In genomic region chr1:76288758-76289483, GRCh38 we compare ENCODE assay signal across 16 cellular contexts.
DNase-seq lines count a peak whose midpoint lies in the region; ATAC-seq and TF ChIP-seq lines count a peak whose summit lies in the region.
"Had no signal": no experiment of that assay in that cellular context is flagged by ENCODE, and none has a peak within 500 bp of the region (broad histone marks: within the 10 kb centered on the region; RNA-seq: fewer than 3 reads in every experiment).

No MANE protein-coding gene starts in this region.

- H3K4me3 ChIP-seq in CD8-positive, alpha-beta T cell (ENCODE audit: low read depth, low read length): no peak overlapping the region
- H3K4me3 ChIP-seq: HAP-1, Peyer's patch had no signal

- no peaks in the 10 kb centered on the region for H3K9me3 ChIP-seq in CD8-positive, alpha-beta T cell (ENCODE audit: low read length)
- H3K9me3 ChIP-seq: HAP-1, Peyer's patch had no signal

- no peaks in the 10 kb centered on the region for H3K27me3 Mint-ChIP-seq in activated CD8-positive, alpha-beta T cell treated with anti-CD3 and anti-CD28 coated beads for 36 hours
- no peaks in the 10 kb centered on the region for H3K27me3 Mint-ChIP-seq in activated CD8-positive, alpha-beta T cell treated with anti-CD3 and anti-CD28 coated beads, Interleukin-2, amount 10 ng/mL, durations not matched to agents 7 days and 5 days (ENCODE audit: low read depth)
- no peaks in the 10 kb centered on the region for H3K27me3 Mint-ChIP-seq in CD8-positive, alpha-beta T cell (ENCODE audit: low read depth)
- no peaks in the 10 kb centered on the region for H3K27me3 Mint-ChIP-seq in T-helper 2 cell treated with Interferon-gamma antibody and Interleukin-4, amounts not matched to agents 5 μg/mL and 100 μg/mL, for 36 hours (ENCODE audit: low read depth)
- no peaks in the 10 kb centered on the region for H3K27me3 Mint-ChIP-seq in mesothelial cell of epicardium (ENCODE audit: low read depth)

- peaks cover 55% of the 10 kb centered on the region for H3K4me1 Mint-ChIP-seq in activated CD8-positive, alpha-beta T cell treated with anti-CD3 and anti-CD28 coated beads for 36 hours (ENCODE audit: low read depth)
- H3K4me1 Mint-ChIP-seq in activated CD8-positive, alpha-beta T cell treated with anti-CD3 and anti-CD28 coated beads, Interleukin-2, amount 10 ng/mL, durations not matched to agents 7 days and 5 days (ENCODE audit: low read depth): peaks cover 50% of the 10 kb centered on the region
- peaks cover 59% of the 10 kb centered on the region for H3K4me1 Mint-ChIP-seq in CD8-positive, alpha-beta T cell (ENCODE audit: low read depth)
- H3K4me1 Mint-ChIP-seq in T-helper 2 cell treated with Interferon-gamma antibody and Interleukin-4, amounts not matched to agents 5 μg/mL and 100 μg/mL, for 36 hours (ENCODE audit: low read depth): peaks cover 71% of the 10 kb centered on the region
- H3K4me1 Mint-ChIP-seq in mesothelial cell of epicardium: peaks cover 25% of the 10 kb centered on the region

- H3K27me3 ChIP-seq in CD8-positive, alpha-beta T cell (ENCODE audit: insufficient read depth, low read length): no peaks in the 10 kb centered on the region
- H3K27me3 ChIP-seq: Peyer's patch had no signal

- H3K36me3 Mint-ChIP-seq in activated CD8-positive, alpha-beta T cell treated with anti-CD3 and anti-CD28 coated beads for 36 hours (ENCODE audit: low read depth): no peaks in the 10 kb centered on the region
- H3K36me3 Mint-ChIP-seq in activated CD8-positive, alpha-beta T cell treated with anti-CD3 and anti-CD28 coated beads, Interleukin-2, amount 10 ng/mL, durations not matched to agents 7 days and 5 days (ENCODE audit: low read depth): no peaks in the 10 kb centered on the region
- H3K36me3 Mint-ChIP-seq in CD8-positive, alpha-beta T cell: no peaks in the 10 kb centered on the region
- H3K36me3 Mint-ChIP-seq in T-helper 2 cell treated with Interferon-gamma antibody and Interleukin-4, amounts not matched to agents 5 μg/mL and 100 μg/mL, for 36 hours (ENCODE audit: low read depth): no peaks in the 10 kb centered on the region
- no peaks in the 10 kb centered on the region for H3K36me3 Mint-ChIP-seq in mesothelial cell of epicardium
- H3K36me3 Mint-ChIP-seq: CD14-positive monocyte had no signal

- no peak for DNase-seq in activated CD8-positive, alpha-beta T cell treated with anti-CD3 and anti-CD28 coated beads for 36 hours
- DNase-seq in activated CD8-positive, alpha-beta T cell treated with anti-CD3 and anti-CD28 coated beads, Interleukin-2, amount 10 ng/mL, durations not matched to agents 7 days and 5 days: no peak
- DNase-seq in CD8-positive, alpha-beta T cell: no peak
- DNase-seq in T-helper 2 cell treated with Interferon-gamma antibody and Interleukin-4, amounts not matched to agents 5 μg/mL and 100 μg/mL, for 36 hours (ENCODE audit: low spot score): no peak
- DNase-seq in mesothelial cell of epicardium (ENCODE audit: low spot score in 2 of 2, unreplicated experiment in 2 of 2): no peak
- DNase-seq in activated effector memory CD4-positive, alpha-beta T cell treated with Interleukin-2 at 50 U/mL for 16 hours: no peak
- DNase-seq: MM.1S, NCI-H1105 treated with DMSO at 0.1 percent for 48 hours, NCI-H187 treated with DMSO at 0.1 percent for 48 hours, Peyer's patch had no signal

- intact Hi-C loops in activated CD8-positive, alpha-beta T cell treated with anti-CD3 and anti-CD28 coated beads for 36 hours (cut with micrococcal nuclease): no loop called here
- intact Hi-C loops in CD8-positive, alpha-beta T cell (cut with DNase I, micrococcal nuclease): no loop called here

- no peak overlapping the region for H3K27ac ChIP-seq in CD8-positive, alpha-beta T cell (ENCODE audit: low read depth, low read length)
- H3K27ac ChIP-seq: KMS-11, Peyer's patch had no signal

- no peaks in the 10 kb centered on the region for H3K9me3 Mint-ChIP-seq in activated CD8-positive, alpha-beta T cell treated with anti-CD3 and anti-CD28 coated beads for 36 hours
- no peaks in the 10 kb centered on the region for H3K9me3 Mint-ChIP-seq in activated CD8-positive, alpha-beta T cell treated with anti-CD3 and anti-CD28 coated beads, Interleukin-2, amount 10 ng/mL, durations not matched to agents 7 days and 5 days (ENCODE audit: insufficient read depth)
- no peaks in the 10 kb centered on the region for H3K9me3 Mint-ChIP-seq in CD8-positive, alpha-beta T cell
- H3K9me3 Mint-ChIP-seq in T-helper 2 cell treated with Interferon-gamma antibody and Interleukin-4, amounts not matched to agents 5 μg/mL and 100 μg/mL, for 36 hours: no peaks in the 10 kb centered on the region
- H3K9me3 Mint-ChIP-seq in mesothelial cell of epicardium: no peaks in the 10 kb centered on the region
- H3K9me3 Mint-ChIP-seq: CD14-positive monocyte had no signal

- ATAC-seq in activated CD8-positive, alpha-beta T cell treated with anti-CD3 and anti-CD28 coated beads for 36 hours: peak; percentile 48
- ATAC-seq in activated CD8-positive, alpha-beta T cell treated with anti-CD3 and anti-CD28 coated beads, Interleukin-2, amount 10 ng/mL, durations not matched to agents 7 days and 5 days: no peak
- ATAC-seq in CD8-positive, alpha-beta T cell: no peak
- ATAC-seq in GM19467 (IDR thresholded peaks at IDR 0.05; ENCODE audit: unreplicated experiment) (no peak), HG03460 (IDR thresholded peaks at IDR 0.05; ENCODE audit: unreplicated experiment) (no peak)
- ATAC-seq: HepG2 had no signal

- TF ChIP-seq CTCF in activated CD8-positive, alpha-beta T cell treated with anti-CD3 and anti-CD28 coated beads for 36 hours (IDR thresholded peaks at IDR 0.05): no peak
- TF ChIP-seq CTCF in CD8-positive, alpha-beta T cell (IDR thresholded peaks at IDR 0.05): no peak
- no peak for TF ChIP-seq CTCF in mesothelial cell of epicardium (IDR thresholded peaks at IDR 0.05; ENCODE audit: unreplicated experiment)

- CTCF ChIA-PET in activated CD8-positive, alpha-beta T cell treated with anti-CD3 and anti-CD28 coated beads for 36 hours (lab: Charles Lee): no interaction called here
- CTCF ChIA-PET in activated CD8-positive, alpha-beta T cell treated with anti-CD3 and anti-CD28 coated beads, Interleukin-2, amount 10 ng/mL, durations not matched to agents 7 days and 5 days (lab: Charles Lee): no interaction called here
- CTCF ChIA-PET in CD8-positive, alpha-beta T cell (lab: Charles Lee): interaction anchor here (1.2 kb wide), 1 partner anchor 134 kb away, joined by 5 read pairs; no protein-coding TSS in a partner anchor

- H3K4me3 Mint-ChIP-seq in activated CD8-positive, alpha-beta T cell treated with anti-CD3 and anti-CD28 coated beads for 36 hours: no peak overlapping the region
- H3K4me3 Mint-ChIP-seq in activated CD8-positive, alpha-beta T cell treated with anti-CD3 and anti-CD28 coated beads, Interleukin-2, amount 10 ng/mL, durations not matched to agents 7 days and 5 days: no peak overlapping the region
- no peak overlapping the region for H3K4me3 Mint-ChIP-seq in CD8-positive, alpha-beta T cell
- peak overlapping the region; percentile 2 for H3K4me3 Mint-ChIP-seq in T-helper 2 cell treated with Interferon-gamma antibody and Interleukin-4, amounts not matched to agents 5 μg/mL and 100 μg/mL, for 36 hours
- H3K4me3 Mint-ChIP-seq in mesothelial cell of epicardium: no peak overlapping the region
- H3K4me3 Mint-ChIP-seq: CD14-positive monocyte had no signal

- peaks cover 29% of the 10 kb centered on the region for H3K4me1 ChIP-seq in CD8-positive, alpha-beta T cell (ENCODE audit: insufficient read depth, low read length)
- H3K4me1 ChIP-seq: HAP-1 had no signal

- no peaks in the 10 kb centered on the region for H3K36me3 ChIP-seq in CD8-positive, alpha-beta T cell (ENCODE audit: insufficient read depth, low read length)
- H3K36me3 ChIP-seq: HAP-1, Peyer's patch had no signal

- H3K27ac Mint-ChIP-seq in activated CD8-positive, alpha-beta T cell treated with anti-CD3 and anti-CD28 coated beads for 36 hours: peak overlapping the region; percentile 48
- H3K27ac Mint-ChIP-seq in activated CD8-positive, alpha-beta T cell treated with anti-CD3 and anti-CD28 coated beads, Interleukin-2, amount 10 ng/mL, durations not matched to agents 7 days and 5 days: no peak overlapping the region
- H3K27ac Mint-ChIP-seq in CD8-positive, alpha-beta T cell: peak overlapping the region; percentile 23
- H3K27ac Mint-ChIP-seq in T-helper 2 cell treated with Interferon-gamma antibody and Interleukin-4, amounts not matched to agents 5 μg/mL and 100 μg/mL, for 36 hours: peak overlapping the region; percentile 44
- peak overlapping the region; percentile 66 for H3K27ac Mint-ChIP-seq in mesothelial cell of epicardium
- H3K27ac Mint-ChIP-seq: CD14-positive monocyte had no signal

- POLR2A ChIA-PET in activated CD8-positive, alpha-beta T cell treated with anti-CD3 and anti-CD28 coated beads for 36 hours (lab: Charles Lee): no interaction called here
- POLR2A ChIA-PET in activated CD8-positive, alpha-beta T cell treated with anti-CD3 and anti-CD28 coated beads, Interleukin-2, amount 10 ng/mL, durations not matched to agents 7 days and 5 days (lab: Charles Lee): no interaction called here
- POLR2A ChIA-PET in CD8-positive, alpha-beta T cell (lab: Charles Lee): no interaction called here
